ENCODE assay signal across 29 cellular contexts in genomic region chr11:12408156-12408770, GRCh38. TPM values are rescaled to one million over a fixed set of nuclear protein-coding genes. Genes with fewer than 3 reads are reported as not detected.
DNase-seq lines count a peak whose midpoint lies in the region; ATAC-seq and TF ChIP-seq lines count a peak whose summit lies in the region.
"Had no signal": no experiment of that assay in that cellular context is flagged by ENCODE, and none has a peak within 500 bp of the region (broad histone marks: within the 10 kb centered on the region; RNA-seq: fewer than 3 reads in every experiment).

No MANE protein-coding gene starts in this region.

- DNase-seq in HFFc6 (no peak), esophagus muscularis mucosa (ENCODE audit: extremely low spot score) (peak; percentile 53), neural progenitor cell (ENCODE audit: low spot score) (no peak), thoracic aorta (ENCODE audit: low spot score) (no peak), OCI-M1 (lab: John Stamatoyannopoulos, UW) (no peak), sciatic nerve (ENCODE audit: low spot score) (no peak), NCI-H226 (no peak)
- DNase-seq: activated CD4-positive, alpha-beta memory T cell treated with anti-CD3 and anti-CD28 coated beads for 36 hours; activated naive CD4-positive, alpha-beta T cell treated with anti-CD3 and anti-CD28 coated beads for 36 hours; adrenal gland; CD4-positive, alpha-beta memory T cell; cerebellar nuclear complex; hippocampal formation; MM.1S; NCI-H2029; NCI-H748 treated with DMSO at 0.1 percent for 48 hours; Peyer's patch; right lobe of liver; SHP77 treated with DMSO at 0.1 percent for 48 hours; stimulated activated CD4-positive, alpha-beta T cell treated with anti-CD3 and anti-CD28 coated beads, Interleukin-4, amount 100 ng/mL, for 1 hour had no signal

- H3K27ac Mint-ChIP-seq in HFFc6 (peak overlapping the region; percentile 24), neural progenitor cell (peak overlapping the region; percentile 23)
- H3K27ac Mint-ChIP-seq: activated CD4-positive, alpha-beta memory T cell treated with anti-CD3 and anti-CD28 coated beads for 36 hours; activated naive CD4-positive, alpha-beta T cell treated with anti-CD3 and anti-CD28 coated beads for 36 hours; activated T-helper 1 cell treated with anti-CD3 and anti-CD28 coated beads, Interleukin-12 subunit alpha, Interleukin-12 subunit beta, Interleukin-2, Interleukin-4 antibody, amounts not matched to agents 30 ng/mL and 10 ng/mL and 1 ng/mL, durations not matched to agents 14 hours and 24 hours and 36 hours; B cell had no signal

- peaks cover 6% of the 10 kb centered on the region; the same call in 1 of the 2 replicates for H3K36me3 Mint-ChIP-seq in HFFc6 (ENCODE audit: low read depth)
- H3K36me3 Mint-ChIP-seq in neural progenitor cell = peaks cover 2% of the 10 kb centered on the region
- H3K36me3 Mint-ChIP-seq: activated CD4-positive, alpha-beta memory T cell treated with anti-CD3 and anti-CD28 coated beads for 36 hours; CD4-positive, alpha-beta memory T cell had no signal

- H3K27ac ChIP-seq in esophagus muscularis mucosa (replicated peaks in 1 of 4) (peak overlapping the region; percentile 87 to 100 (median 98)), neural progenitor cell (no peak overlapping the region), thoracic aorta (peak overlapping the region; percentile 22 to 35)
- H3K27ac ChIP-seq: HL-60, KMS-11, right lobe of liver had no signal

- H3K79me2 ChIP-seq in neural progenitor cell (ENCODE audit: low read depth) = no peaks in the 10 kb centered on the region

- H3K9me3 ChIP-seq in esophagus muscularis mucosa (no peaks in the 10 kb centered on the region), neural progenitor cell (ENCODE audit: low read depth) (peaks cover 6% of the 10 kb centered on the region), thoracic aorta (no peaks in the 10 kb centered on the region)
- H3K9me3 ChIP-seq: adrenal gland, Peyer's patch, right lobe of liver had no signal

- no peak for TF ChIP-seq EP300 in esophagus muscularis mucosa (IDR thresholded peaks at IDR 0.05)

- H3F3A ChIP-seq in neural progenitor cell (ENCODE audit: low read depth) = peaks cover 3% of the 10 kb centered on the region

- H3K4me3 Mint-ChIP-seq in HFFc6 = no peak overlapping the region
- no peak overlapping the region for H3K4me3 Mint-ChIP-seq in neural progenitor cell
- H3K4me3 Mint-ChIP-seq: activated CD4-positive, alpha-beta memory T cell treated with anti-CD3 and anti-CD28 coated beads for 36 hours; activated naive CD4-positive, alpha-beta T cell treated with anti-CD3 and anti-CD28 coated beads for 36 hours; activated T-helper 1 cell treated with anti-CD3 and anti-CD28 coated beads, Interleukin-12 subunit alpha, Interleukin-12 subunit beta, Interleukin-2, Interleukin-4 antibody, amounts not matched to agents 30 ng/mL and 10 ng/mL and 1 ng/mL, durations not matched to agents 14 hours and 24 hours and 36 hours; B cell; brain; CD4-positive, alpha-beta memory T cell had no signal

- H4K20me1 ChIP-seq in neural progenitor cell (ENCODE audit: low read depth) = no peaks in the 10 kb centered on the region

- H3K27me3 ChIP-seq in esophagus muscularis mucosa (no peaks in the 10 kb centered on the region), neural progenitor cell (no peaks in the 10 kb centered on the region), thoracic aorta (replicated peaks; ENCODE audit: insufficient read depth) (no peaks in the 10 kb centered on the region)
- H3K27me3 ChIP-seq: adrenal gland, Peyer's patch, right lobe of liver had no signal

- TF ChIP-seq CTCF in HFFc6 (IDR thresholded peaks at IDR 0.05) = no peak
- TF ChIP-seq CTCF in esophagus muscularis mucosa (IDR thresholded peaks at IDR 0.05) = no peak
- TF ChIP-seq CTCF in neural progenitor cell (IDR thresholded peaks at IDR 0.05) = no peak
- no peak for TF ChIP-seq CTCF in thoracic aorta (IDR thresholded peaks at IDR 0.05)

- peaks cover 82% of the 10 kb centered on the region for H3K4me1 Mint-ChIP-seq in HFFc6 (ENCODE audit: low read depth)
- H3K4me1 Mint-ChIP-seq in neural progenitor cell = peaks cover 26% of the 10 kb centered on the region
- H3K4me1 Mint-ChIP-seq: B cell; CD4-positive, alpha-beta memory T cell had no signal

- H3K27me3 Mint-ChIP-seq in HFFc6 (ENCODE audit: insufficient read depth) = peaks cover 1% of the 10 kb centered on the region; the same call in 1 of the 2 replicates
- H3K27me3 Mint-ChIP-seq in neural progenitor cell (ENCODE audit: insufficient read depth, low read depth) = no peaks in the 10 kb centered on the region
- H3K27me3 Mint-ChIP-seq: activated CD4-positive, alpha-beta memory T cell treated with anti-CD3 and anti-CD28 coated beads for 36 hours; brain had no signal

- H3K9me3 Mint-ChIP-seq in HFFc6 (no peaks in the 10 kb centered on the region), neural progenitor cell (peaks cover 5% of the 10 kb centered on the region)
- H3K9me3 Mint-ChIP-seq: activated CD4-positive, alpha-beta memory T cell treated with anti-CD3 and anti-CD28 coated beads for 36 hours; activated naive CD4-positive, alpha-beta T cell treated with anti-CD3 and anti-CD28 coated beads for 36 hours; activated T-helper 1 cell treated with anti-CD3 and anti-CD28 coated beads, Interleukin-12 subunit alpha, Interleukin-12 subunit beta, Interleukin-2, Interleukin-4 antibody, amounts not matched to agents 30 ng/mL and 10 ng/mL and 1 ng/mL, durations not matched to agents 14 hours and 24 hours and 36 hours; CD4-positive, alpha-beta memory T cell had no signal

- H3K9ac ChIP-seq in neural progenitor cell = no peak overlapping the region
- H3K9ac ChIP-seq: KMS-11 had no signal

- H2AFZ ChIP-seq in neural progenitor cell (replicated peaks) = no peak overlapping the region

- ATAC-seq in thoracic aorta (ENCODE audit: insufficient number of reproducible peaks, low FRiP score, low read depth) (no peak), HG03521 (IDR thresholded peaks at IDR 0.05; ENCODE audit: unreplicated experiment) (no peak), sciatic nerve (no peak)
- ATAC-seq: activated CD4-positive, CD25-positive, alpha-beta regulatory T cell treated with anti-CD3 and anti-CD28 coated beads, Interleukin-2, amount 50 U/mL, for 24 hours; right lobe of liver had no signal

- TF ChIP-seq POLR2A in esophagus muscularis mucosa (IDR thresholded peaks at IDR 0.05; ENCODE audit: low read depth) = no peak

- H3K4me3 ChIP-seq in esophagus muscularis mucosa = no peak overlapping the region
- no peak overlapping the region for H3K4me3 ChIP-seq in neural progenitor cell
- no peak overlapping the region for H3K4me3 ChIP-seq in thoracic aorta
- H3K4me3 ChIP-seq: adrenal gland, lung, Peyer's patch, right lobe of liver had no signal

- peaks cover 76 to 98% (median 90%) of the 10 kb centered on the region in 4 donors for H3K4me1 ChIP-seq in esophagus muscularis mucosa
- peaks cover 9% of the 10 kb centered on the region for H3K4me1 ChIP-seq in neural progenitor cell
- peaks cover 44 to 77% of the 10 kb centered on the region in 2 donors for H3K4me1 ChIP-seq in thoracic aorta (ENCODE audit: control insufficient read depth in 1 of 2, low read depth in 2 of 2)

- H3K4me2 ChIP-seq in neural progenitor cell = no peak overlapping the region
- H3K4me2 ChIP-seq: KMS-11 had no signal

- 71% methylated on average over 4 of the region's 4 CpGs for WGBS in esophagus muscularis mucosa

- H3K36me3 ChIP-seq in esophagus muscularis mucosa (no peaks in the 10 kb centered on the region), neural progenitor cell (no peaks in the 10 kb centered on the region), thoracic aorta (no peaks in the 10 kb centered on the region)
- H3K36me3 ChIP-seq: adrenal gland, Peyer's patch, right lobe of liver had no signal

- intact Hi-C loops in esophagus muscularis mucosa (cut with DNase I) (no loop called here), sciatic nerve (cut with DNase I) (no loop called here)

RNA-seq across cellular contexts. Expression of gene PARVA, which starts 30.9 kb away (rescaled TPM):
- 100 to 1,000 TPM; 150 to 237 (median 184) TPM for total RNA-seq in HFFc6 (2021; fragmentation: NEBNext Ultra II Directional; extraction: Animal tissue kit (Norgen Biotek cat#: 25700))
- 100 to 1,000 TPM; 181 to 228 (median 210) TPM for total RNA-seq in esophagus muscularis mucosa
- 13.6 and 15.3 TPM in 2 replicates for total RNA-seq in neural progenitor cell (ENCODE audit: low replicate concordance)
- total RNA-seq in thoracic aorta = 10 to 100 TPM; 96.7 to 99.7 TPM
- total RNA-seq in sciatic nerve = 176 TPM
- total RNA-seq: activated T-helper 1 cell treated with anti-CD3 and anti-CD28 coated beads, Interleukin-12 subunit alpha, Interleukin-12 subunit beta, Interleukin-2, Interleukin-4 antibody, amounts not matched to agents 30 ng/mL and 10 ng/mL and 1 ng/mL, durations not matched to agents 14 hours and 24 hours and 36 hours; B cell; T-helper 2 cell treated with Interferon-gamma antibody and Interleukin-4, amounts not matched to agents 100 ng/mL and 5 ng/mL, for 36 hours had no signal
